ENCODE assay signal across 8 cellular contexts in genomic region chr1:110003747-110004428, GRCh38. TPM values are rescaled to one million over a fixed set of nuclear protein-coding genes. Genes with fewer than 3 reads are reported as not detected.
DNase-seq lines count a peak whose midpoint lies in the region; ATAC-seq and TF ChIP-seq lines count a peak whose summit lies in the region.

No MANE protein-coding gene starts in this region.

- intact Hi-C loops in lower lobe of right lung (cut with DNase I) = no loop called here

- H3K36me3 ChIP-seq in lower lobe of right lung = peaks cover 1% of the 10 kb centered on the region

- no peaks in the 10 kb centered on the region for H3K9me3 ChIP-seq in lower lobe of right lung

- peak; percentile 87 for ATAC-seq in GM19023 (IDR thresholded peaks at IDR 0.05; ENCODE audit: unreplicated experiment)
- ATAC-seq in HG03442 (IDR thresholded peaks at IDR 0.05; ENCODE audit: unreplicated experiment) = peak; percentile 70
- ATAC-seq in SK-N-SH treated with all-trans-retinoic acid at 6 μM for 48 hours = peak; percentile 96
- ATAC-seq in lower lobe of right lung = peak; percentile 93 to 94

- TF ChIP-seq CTCF in AG09309 (IDR thresholded peaks at IDR 0.05; ENCODE audit: control insufficient read depth, insufficient read depth, low read depth, low read length, missing control alignments) (no peak), lower lobe of right lung (IDR thresholded peaks at IDR 0.05) (no peak)

- H3K27ac ChIP-seq in cingulate gyrus (ENCODE audit: low read depth, low read length) (peak overlapping the region; percentile 75), lower lobe of right lung (peak overlapping the region; percentile 64)

- peaks cover 47% of the 10 kb centered on the region for H3K4me1 ChIP-seq in lower lobe of right lung

- no peaks in the 10 kb centered on the region for H3K27me3 ChIP-seq in lower lobe of right lung (ENCODE audit: low read depth)

- H3K4me3 ChIP-seq in AG09309 (ENCODE audit: control insufficient read depth, low read depth, low read length) (peak overlapping the region; percentile 21), lower lobe of right lung (peak overlapping the region; percentile 15)

- DNase-seq in AG09309 (ENCODE audit: low read depth) = peak; percentile 96
- peak; percentile 78 for DNase-seq in lower lobe of right lung
- DNase-seq in stimulated activated naive CD4-positive, alpha-beta T cell treated with Interleukin-2 at 50 U/mL for 16 hours (lab: John Stamatoyannopoulos, UW) = peak; percentile 36
- no peak for DNase-seq in cortex of kidney (lab: John Stamatoyannopoulos, UW)

TF ChIP-seq in SK-N-SH treated with all-trans-retinoic acid at 6 μM for 48 hours, 23 proteins besides CTCF, POLR2A, EP300 and RAD21:
- TF ChIP-seq TOX (CRISPR knock-in tag; IDR thresholded peaks at IDR 0.05; ENCODE audit: borderline replicate concordance) (no peak), ISL1 (CRISPR knock-in tag; IDR thresholded peaks at IDR 0.05) (peak; percentile 57), ZFP3 (CRISPR knock-in tag; IDR thresholded peaks at IDR 0.05) (peak; percentile 29; the same call in 1 of the 2 replicates), ZNF565 (CRISPR knock-in tag; conservative IDR thresholded peaks at IDR 0.05; ENCODE audit: low read depth) (no peak)
TF ChIP-seq in SK-N-SH treated with all-trans-retinoic acid at 6 μM for 48 hours: peak in this region for 2.

RNA-seq across cellular contexts. Expression of gene AHCYL1, which starts 19.3 kb away (rescaled TPM):
- 83.9 TPM for total RNA-seq in lower lobe of right lung

RNA-seq across cellular contexts. Expression of gene STRIP1, which starts 30.5 kb away (rescaled TPM):
- 36.5 TPM for total RNA-seq in lower lobe of right lung
